ENCODE assay signal across 13 cellular contexts in the genomic region with DNA sequence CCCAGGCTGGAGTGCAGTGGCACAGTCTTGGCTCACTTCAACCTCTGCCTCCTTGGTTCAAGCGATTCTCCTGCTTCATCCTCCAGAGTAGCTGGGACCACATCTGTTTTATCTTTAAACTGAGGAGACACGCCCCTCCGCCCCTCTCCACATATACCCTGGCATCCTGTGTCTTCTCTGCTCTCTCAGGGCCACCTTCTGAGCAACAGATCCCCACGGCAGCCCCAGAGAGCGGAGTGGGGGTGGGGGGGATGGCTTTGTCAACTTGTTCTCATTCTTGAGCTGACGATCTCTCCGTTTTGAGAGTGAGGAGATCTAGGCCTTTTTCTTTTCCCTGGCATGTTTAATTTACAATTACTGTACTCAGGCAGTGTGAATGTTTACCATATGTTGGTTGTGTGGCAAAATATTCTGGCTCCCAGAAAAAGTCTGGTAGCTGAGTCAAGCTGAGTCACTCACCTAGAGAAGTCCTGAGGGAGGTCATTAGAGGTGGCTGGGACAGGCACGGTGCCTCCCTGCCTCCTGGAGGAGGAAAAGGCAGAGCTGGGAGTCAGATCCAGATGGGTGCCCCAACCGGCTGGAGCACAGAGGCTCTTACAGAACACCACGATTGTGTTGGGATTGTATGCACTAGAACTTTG. TPM values are rescaled to one million over a fixed set of nuclear protein-coding genes. Genes with fewer than 3 reads are reported as not detected.
A peak's percentile ranks its signal among the peaks of the same experiment; 100 is the strongest.
DNase-seq lines count a peak whose midpoint lies in the region; ATAC-seq and TF ChIP-seq lines count a peak whose summit lies in the region.
"Had no signal": no experiment of that assay in that cellular context is flagged by ENCODE, and none has a peak within 500 bp of the region (broad histone marks: within the 10 kb centered on the region; RNA-seq: fewer than 3 reads in every experiment).

No MANE protein-coding gene starts in this region.

- H3K4me1 ChIP-seq in cardiac muscle cell (ENCODE audit: low read depth) = peaks cover 17% of the 10 kb centered on the region

- peak overlapping the region; percentile 5 for H3K27ac Mint-ChIP-seq in type B pancreatic cell
- H3K27ac Mint-ChIP-seq: CD4-positive, alpha-beta T cell had no signal

- no peaks in the 10 kb centered on the region for H3K9me3 ChIP-seq in cardiac muscle cell (ENCODE audit: low read depth)
- H3K9me3 ChIP-seq: thyroid gland had no signal

- intact Hi-C loops in Right ventricle myocardium superior (cut with DNase I) = no loop called here

- peak; percentile 9 for TF ChIP-seq CTCF in cardiac muscle cell (IDR thresholded peaks at IDR 0.05; ENCODE audit: low read depth, low read length)
- no peak for TF ChIP-seq CTCF in type B pancreatic cell (conservative IDR thresholded peaks at IDR 0.05)

- H3K4me3 ChIP-seq in cardiac muscle cell = no peak overlapping the region
- H3K4me3 ChIP-seq: thyroid gland had no signal

- DNase-seq in cardiac muscle cell (ENCODE audit: low read depth in 1 of 2, low spot score in 1 of 2) = peak in 1 of 2 donors; percentile 35
- no peak for DNase-seq in Right ventricle myocardium superior
- DNase-seq in T1000 (lab: John Stamatoyannopoulos, UW) = peak; percentile 39
- DNase-seq in iris pigment epithelial cell (ENCODE audit: low read depth) = peak; percentile 75
- no peak for DNase-seq in type B pancreatic cell (ENCODE audit: extremely low spot score, unreplicated experiment)
- no peak for DNase-seq in pons (ENCODE audit: low spot score)
- DNase-seq in Kasumi-1 (lab: John Stamatoyannopoulos, UW) = no peak
- DNase-seq in SKM-1 treated with dmso at 0.1 percent for 144 hours (lab: John Stamatoyannopoulos, UW; ENCODE audit: unreplicated experiment) = no peak
- DNase-seq: activated CD8-positive, alpha-beta memory T cell treated with anti-CD3 and anti-CD28 coated beads, Interleukin-2, amount 50 U/mL, for 4 hours; CD4-positive, alpha-beta T cell; MV-4-11; SHP77 treated with DMSO at 0.1 percent for 48 hours; thyroid gland had no signal

- H3K27ac ChIP-seq in cardiac muscle cell = peak overlapping the region; percentile 51
- H3K27ac ChIP-seq: thyroid gland had no signal

- peaks cover 4% of the 10 kb centered on the region for H3K9me3 Mint-ChIP-seq in type B pancreatic cell
- H3K9me3 Mint-ChIP-seq: CD4-positive, alpha-beta T cell had no signal

- H3K27me3 Mint-ChIP-seq in type B pancreatic cell = no peaks in the 10 kb centered on the region
- H3K27me3 Mint-ChIP-seq: CD4-positive, alpha-beta T cell had no signal

- peaks cover 17% of the 10 kb centered on the region for H3K4me1 Mint-ChIP-seq in type B pancreatic cell (ENCODE audit: unreplicated experiment)

- no peak for ATAC-seq in Right ventricle myocardium superior (ENCODE audit: poor library complexity)

- peak overlapping the region; percentile 30 for H3K4me3 Mint-ChIP-seq in type B pancreatic cell
- H3K4me3 Mint-ChIP-seq: CD4-positive, alpha-beta T cell had no signal

- H3K36me3 Mint-ChIP-seq in type B pancreatic cell = peaks cover 5% of the 10 kb centered on the region

- no peaks in the 10 kb centered on the region for H3K36me3 ChIP-seq in cardiac muscle cell
- H3K36me3 ChIP-seq: thyroid gland had no signal

- no peaks in the 10 kb centered on the region for H3K27me3 ChIP-seq in cardiac muscle cell
- H3K27me3 ChIP-seq: thyroid gland had no signal

RNA-seq across cellular contexts. Expression of gene ID2, which starts 19.5 kb away (rescaled TPM):
- total RNA-seq in cardiac muscle cell = 626 and 780 TPM in 2 replicates
- 409 and 527 TPM in 2 replicates for polyA plus RNA-seq in cardiac muscle cell
- total RNA-seq in Right ventricle myocardium superior = 25.5 TPM
- 194 and 310 TPM in 2 replicates for total RNA-seq in type B pancreatic cell (ENCODE audit: low replicate concordance)

Comparison
In these comparisons a context has a peak if more than half of its experiments do, and no peak if none do; other contexts are left out.
1. DNase-seq: peak in T1000 (single experiment) and iris pigment epithelial cell (single experiment); none in Right ventricle myocardium superior (single experiment), type B pancreatic cell (single experiment), pons (single experiment), Kasumi-1 (0 of 2) and SKM-1 treated with dmso at 0.1 percent for 144 hours (single experiment).